ENCODE assay signal across 1 cellular context in the genomic region with DNA sequence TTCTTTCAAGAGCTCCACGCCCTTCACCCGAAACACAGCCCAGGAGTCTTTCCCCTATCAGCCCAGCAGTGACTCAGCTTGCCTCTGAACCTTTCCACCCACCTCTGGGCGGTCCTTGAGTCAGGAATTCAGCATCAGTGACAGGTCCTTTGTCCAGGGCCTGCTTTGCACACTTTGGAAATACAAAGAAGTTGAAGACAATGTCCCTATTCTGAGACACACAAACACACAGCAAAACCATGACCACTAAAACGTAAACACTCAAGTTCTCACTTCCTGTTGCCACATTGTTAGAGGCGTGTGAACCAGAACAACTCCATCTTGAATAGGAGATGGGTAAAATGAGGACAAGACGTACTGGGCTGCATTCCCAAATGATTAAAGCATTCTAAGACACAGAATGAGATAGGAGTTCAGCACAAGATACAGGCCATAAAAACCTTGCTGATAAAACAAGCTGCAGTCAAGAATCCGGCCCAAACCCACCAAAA.
TF ChIP-seq lines count a peak whose summit lies in the region.

No MANE protein-coding gene starts in this region.

TF ChIP-seq in H1, 55 proteins besides CTCF, POLR2A, EP300 and RAD21 (continued from another document):
- TF ChIP-seq BRCA1 (IDR thresholded peaks at IDR 0.05; ENCODE audit: low read depth, low read length) (no peak), EGR1 (IDR thresholded peaks at IDR 0.05; ENCODE audit: borderline replicate concordance, low read depth, low read length) (no peak), SP1 (IDR thresholded peaks at IDR 0.05; ENCODE audit: low read depth, low read length) (no peak), MAFK (IDR thresholded peaks at IDR 0.05; ENCODE audit: low read depth, low read length) (no peak), HDAC2 (IDR thresholded peaks at IDR 0.05; ENCODE audit: borderline replicate concordance in 1 of 2, low read depth in 2 of 2, low read length in 2 of 2) (no peak), CEBPB (IDR thresholded peaks at IDR 0.05; ENCODE audit: low read depth, low read length) (no peak), ZNF274 (IDR thresholded peaks at IDR 0.05; ENCODE audit: borderline replicate concordance, extremely low read depth, low read length) (no peak), YY1 (IDR thresholded peaks at IDR 0.05; ENCODE audit: low read depth, low read length) (no peak), JUN (IDR thresholded peaks at IDR 0.05; ENCODE audit: low read depth, low read length) (no peak), SIX5 (IDR thresholded peaks at IDR 0.05; ENCODE audit: low read depth, low read length) (no peak), ASH2L (IDR thresholded peaks at IDR 0.05; ENCODE audit: low read length) (no peak), CTBP2 (IDR thresholded peaks at IDR 0.05; ENCODE audit: borderline replicate concordance, insufficient read depth, insufficient read length, low read length) (no peak), POU5F1 (IDR thresholded peaks at IDR 0.05; ENCODE audit: low read depth, low read length) (no peak), SUZ12 (IDR thresholded peaks at IDR 0.05; ENCODE audit: low read length) (no peak), TAF1 (IDR thresholded peaks at IDR 0.05; ENCODE audit: low read depth, low read length) (no peak), TCF12 (IDR thresholded peaks at IDR 0.05; ENCODE audit: low read depth, low read length) (no peak)
TF ChIP-seq in H1: peak in this region for 0.
